In the genomic region with DNA sequence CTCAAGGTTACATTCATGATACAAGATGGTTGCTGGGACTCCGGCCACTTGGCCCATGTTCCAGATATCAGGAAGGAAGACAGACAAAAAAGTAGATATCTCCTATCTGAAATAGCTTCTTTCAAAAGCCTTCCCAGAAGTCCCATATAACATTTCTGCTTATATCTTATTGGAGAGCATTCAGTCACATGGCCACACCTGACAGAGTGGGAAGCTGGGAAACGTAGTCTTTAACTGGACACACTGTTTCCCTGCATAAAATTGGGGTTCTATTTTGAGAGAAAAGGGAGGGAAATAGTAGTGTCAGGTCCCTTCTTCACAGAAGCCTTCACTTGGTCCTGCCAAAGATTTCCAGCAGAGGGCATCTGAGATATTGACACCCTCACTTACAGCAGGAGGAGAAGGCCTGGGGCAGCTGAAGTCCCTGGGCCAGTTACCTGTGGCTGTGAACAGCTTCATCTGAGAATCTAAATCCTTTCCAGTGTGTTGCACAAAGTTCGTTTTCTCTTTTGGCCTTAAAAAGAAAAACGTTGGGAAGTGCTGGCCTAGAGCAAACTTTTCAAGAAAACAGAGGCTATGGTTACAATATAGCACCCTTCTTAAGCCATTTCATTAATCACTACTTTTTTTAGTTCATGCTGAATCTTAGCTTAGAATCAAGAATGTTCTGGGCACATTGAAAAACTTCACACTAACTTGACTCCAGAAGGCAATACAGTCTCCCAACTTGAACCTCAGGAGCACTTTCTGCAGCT, we compare ENCODE assay signal across 8 cellular contexts. TPM values are rescaled to one million over a fixed set of nuclear protein-coding genes. Genes with fewer than 3 reads are reported as not detected.
DNase-seq lines count a peak whose midpoint lies in the region; ATAC-seq and TF ChIP-seq lines count a peak whose summit lies in the region.

No MANE protein-coding gene starts in this region.

- H3K27ac Mint-ChIP-seq in activated naive CD4-positive, alpha-beta T cell treated with anti-CD3 and anti-CD28 coated beads, Interleukin-2, amount 50 U/mL, for 72 hours, result peak overlapping the region; percentile 13 to 31
- no peak overlapping the region for H3K27ac Mint-ChIP-seq in mesothelial cell of epicardium

- RAD21 ChIA-PET in HCT116 (lab: Charles Lee; ENCODE audit: low non-redundant PET in 1 of 2, low total read pairs in 2 of 2, uncharacterized antibody in 2 of 2, unreplicated experiment in 2 of 2), result interaction anchor here in 1 of 2 experiments (0.7 kb wide), 1 partner anchor 274 kb away, joined by 3 read pairs; no protein-coding TSS in a partner anchor

- H3K27ac ChIP-seq in DOHH2 (ENCODE audit: low read depth, low read length) (no peak overlapping the region), HCT116 (ENCODE audit: low read depth, low read length) (no peak overlapping the region), SJCRH30 (no peak overlapping the region)

- POLR2A ChIA-PET in HCT116 (lab: Charles Lee), result no interaction called here

- H3K4me1 ChIP-seq in DOHH2 (ENCODE audit: control insufficient read depth, low read length), result no peaks in the 10 kb centered on the region
- no peaks in the 10 kb centered on the region for H3K4me1 ChIP-seq in HCT116 (ENCODE audit: control insufficient read depth in 1 of 2, insufficient read depth in 2 of 2, low read length in 2 of 2)
- H3K4me1 ChIP-seq in SJCRH30, result no peaks in the 10 kb centered on the region

- CTCF ChIA-PET in HCT116 (lab: Charles Lee), result interaction anchor here (1.0 to 3.6 kb wide), 5 partner anchors 67 to 277 kb away, joined by 3 to 33 read pairs (median 3); no protein-coding TSS in a partner anchor

- H3K79me2 ChIP-seq in DOHH2 (ENCODE audit: control insufficient read depth, low read length) (no peaks in the 10 kb centered on the region), HCT116 (ENCODE audit: insufficient read depth, low read length) (no peaks in the 10 kb centered on the region)

- TF ChIP-seq CTCF in DOHH2 (IDR thresholded peaks at IDR 0.05; ENCODE audit: low read depth, low read length, poor library complexity, severe bottlenecking) (peak; percentile 64), HCT116 (IDR thresholded peaks at IDR 0.05 in 2 of 3, conservative IDR thresholded peaks at IDR 0.05 in 1 of 3; ENCODE audit: borderline replicate concordance in 1 of 3, insufficient read depth in 1 of 3, low read depth in 2 of 3, low read length in 2 of 3) (peak; percentile 27 to 58 (median 56); a peak in 5 of 6 replicates), mesothelial cell of epicardium (IDR thresholded peaks at IDR 0.05; ENCODE audit: unreplicated experiment) (no peak)

- H3K4me3 Mint-ChIP-seq in mesothelial cell of epicardium, result no peak overlapping the region

- H3K9me3 Mint-ChIP-seq in activated naive CD4-positive, alpha-beta T cell treated with anti-CD3 and anti-CD28 coated beads, Interleukin-2, amount 50 U/mL, for 72 hours, result no peaks in the 10 kb centered on the region
- H3K9me3 Mint-ChIP-seq in mesothelial cell of epicardium, result no peaks in the 10 kb centered on the region

- no peaks in the 10 kb centered on the region for H3F3A ChIP-seq in DOHH2 (ENCODE audit: control insufficient read depth, insufficient read depth)

- H3K27me3 Mint-ChIP-seq in mesothelial cell of epicardium (ENCODE audit: low read depth), result no peaks in the 10 kb centered on the region

- ATAC-seq in HCT116 (peak; percentile 90), HG03108 (IDR thresholded peaks at IDR 0.05; ENCODE audit: unreplicated experiment) (no peak)
- ATAC-seq in activated naive CD4-positive, alpha-beta T cell treated with anti-CD3 and anti-CD28 coated beads, Interleukin-2, amount 50 U/mL, for 72 hours, result peak; percentile 85 to 96

- no peaks in the 10 kb centered on the region for H3K27me3 ChIP-seq in DOHH2 (ENCODE audit: control insufficient read depth, low read length)
- H3K27me3 ChIP-seq in HCT116 (ENCODE audit: insufficient read depth, low read length), result no peaks in the 10 kb centered on the region
- H3K27me3 ChIP-seq in SJCRH30, result no peaks in the 10 kb centered on the region

- DNase-seq in HCT116 (ENCODE audit: low read depth, low spot score) (peak; percentile 24), SJCRH30 (peak; percentile 7 to 44), islet precursor cell (peak; percentile 73), mesothelial cell of epicardium (ENCODE audit: low spot score in 2 of 2, unreplicated experiment in 2 of 2) (no peak)
- DNase-seq in activated naive CD4-positive, alpha-beta T cell treated with anti-CD3 and anti-CD28 coated beads, Interleukin-2, amount 50 U/mL, for 72 hours (ENCODE audit: low spot score in 2 of 2), result peak in 1 of 2 donors; percentile 54
- DNase-seq in stimulated activated CD8-positive, alpha-beta memory T cell treated with anti-CD3 and anti-CD28 coated beads, Interleukin-12 subunit alpha, Interleukin-12 subunit beta, amount 100 ng/mL, for 4 hours (ENCODE audit: low read depth), result peak; percentile 13

- intact Hi-C loops in HCT116 (cut with micrococcal nuclease), result loop anchor here (1.0 kb wide), 1 partner anchor 275 kb away; no protein-coding TSS in a partner anchor

- H3K9ac ChIP-seq in HCT116 (ENCODE audit: low read length), result no peak overlapping the region

- no peak overlapping the region for H3K4me2 ChIP-seq in DOHH2 (ENCODE audit: low read length)
- H3K4me2 ChIP-seq in HCT116 (ENCODE audit: low read length), result no peak overlapping the region

- BruUV-seq in HCT116 (replicated peaks; lab: Mats Ljungman, UMichigan), result no TSS peak

- no peak for TF ChIP-seq POLR2A in HCT116 (IDR thresholded peaks at IDR 0.05; ENCODE audit: borderline replicate concordance, extremely low read depth, insufficient read depth, insufficient read length)

- H3K4me1 Mint-ChIP-seq in mesothelial cell of epicardium, result peaks cover 3% of the 10 kb centered on the region

- no peaks in the 10 kb centered on the region for H3K36me3 ChIP-seq in DOHH2 (ENCODE audit: control insufficient read depth, low read length)
- H3K36me3 ChIP-seq in HCT116 (ENCODE audit: control insufficient read depth in 1 of 2, insufficient read depth in 2 of 2, low read length in 2 of 2), result no peaks in the 10 kb centered on the region
- H3K36me3 ChIP-seq in SJCRH30, result no peaks in the 10 kb centered on the region

- H3K9me3 ChIP-seq in DOHH2 (ENCODE audit: control insufficient read depth, insufficient read depth, low read length) (no peaks in the 10 kb centered on the region), HCT116 (ENCODE audit: control insufficient read depth in 1 of 2, insufficient read depth in 1 of 2, low read depth in 1 of 2, low read length in 2 of 2) (no peaks in the 10 kb centered on the region), SJCRH30 (replicated peaks) (no peaks in the 10 kb centered on the region)

- H3K36me3 Mint-ChIP-seq in activated naive CD4-positive, alpha-beta T cell treated with anti-CD3 and anti-CD28 coated beads, Interleukin-2, amount 50 U/mL, for 72 hours, result peaks cover 0 to 26% of the 10 kb centered on the region in 2 donors
- H3K36me3 Mint-ChIP-seq in mesothelial cell of epicardium, result no peaks in the 10 kb centered on the region

- TF ChIP-seq RAD21 in HCT116 (IDR thresholded peaks at IDR 0.05; ENCODE audit: low read depth), result peak; percentile 38; the same call in 1 of the 2 replicates

- H3K4me3 ChIP-seq in DOHH2 (ENCODE audit: low read length), result no peak overlapping the region
- no peak overlapping the region for H3K4me3 ChIP-seq in HCT116 (replicated peaks in 1 of 2; ENCODE audit: low read depth in 1 of 2, low read length in 2 of 2)
- H3K4me3 ChIP-seq in SJCRH30, result no peak overlapping the region

- no peak overlapping the region for H2AFZ ChIP-seq in HCT116 (ENCODE audit: low read depth, low read length, poor library complexity, severe bottlenecking)

- H4K20me1 ChIP-seq in DOHH2 (ENCODE audit: control insufficient read depth, insufficient read depth, low read depth, low read length), result no peaks in the 10 kb centered on the region
- H4K20me1 ChIP-seq in HCT116 (ENCODE audit: insufficient read depth), result no peaks in the 10 kb centered on the region; the same call in 1 of the 2 replicates

- H3K9me2 ChIP-seq in DOHH2 (replicated peaks; ENCODE audit: control insufficient read depth, low read length) (no peaks in the 10 kb centered on the region), HCT116 (ENCODE audit: insufficient read depth) (no peaks in the 10 kb centered on the region)

TF ChIP-seq in HCT116, 20 proteins besides CTCF, POLR2A, EP300 and RAD21:
- TF ChIP-seq ZNF274 (IDR thresholded peaks at IDR 0.05; ENCODE audit: low read depth, low read length) (no peak), POLR2AphosphoS5 (IDR thresholded peaks at IDR 0.05; ENCODE audit: low read depth, low read length) (no peak), ELF1 (IDR thresholded peaks at IDR 0.05; ENCODE audit: borderline replicate concordance, low read depth) (no peak), MAX (IDR thresholded peaks at IDR 0.05) (no peak), SP1 (IDR thresholded peaks at IDR 0.05; ENCODE audit: low read depth) (no peak), SIN3A (IDR thresholded peaks at IDR 0.05; ENCODE audit: low read depth) (no peak), SRF (IDR thresholded peaks at IDR 0.05; ENCODE audit: low read depth) (no peak)

RNA-seq across cellular contexts. Expression of gene SPEF2, which starts 33.5 kb away (rescaled TPM):
- 4.6 TPM for total RNA-seq in HCT116 (2021; ENCODE audit: unreplicated experiment)
- polyA plus RNA-seq in HCT116 (2012), result 0.81 and 1.3 TPM in 2 replicates
- not detected in 2 replicates for total RNA-seq in SJCRH30 (2014; rRNA removed; shearing (Covaris generic))
- 10 to 100 TPM in 1 of 2 donors, 1 to 10 TPM in 1; 3.2 to 31.2 TPM for total RNA-seq in activated naive CD4-positive, alpha-beta T cell treated with anti-CD3 and anti-CD28 coated beads, Interleukin-2, amount 50 U/mL, for 72 hours
- total RNA-seq in mesothelial cell of epicardium, result 10.7 to 12.1 TPM (median 11.6 TPM) in 3 replicates

Comparison
In these comparisons a context has a peak if more than half of its experiments do, and no peak if none do; other contexts are left out.
1. DNase-seq: peak in HCT116 (single experiment), SJCRH30 (2 of 2), islet precursor cell (single experiment) and stimulated activated CD8-positive, alpha-beta memory T cell treated with anti-CD3 and anti-CD28 coated beads, Interleukin-12 subunit alpha, Interleukin-12 subunit beta, amount 100 ng/mL, for 4 hours (single experiment); none in mesothelial cell of epicardium (0 of 2).